ENCODE assay signal across 12 cellular contexts in genomic region chr7:143384741-143385631, GRCh38. TPM values are rescaled to one million over a fixed set of nuclear protein-coding genes. Genes with fewer than 3 reads are reported as not detected.
A peak's percentile ranks its signal among the peaks of the same experiment; 100 is the strongest.
DNase-seq lines count a peak whose midpoint lies in the region; ATAC-seq, FAIRE-seq and TF ChIP-seq lines count a peak whose summit lies in the region.
"Had no signal": no experiment of that assay in that cellular context is flagged by ENCODE, and none has a peak within 500 bp of the region (broad histone marks: within the 10 kb centered on the region; RNA-seq: fewer than 3 reads in every experiment).

No MANE protein-coding gene starts in this region.

- H3K4me2 ChIP-seq in IMR-90 (ENCODE audit: low read depth, low read length), result peak overlapping the region; percentile 93
- H3K4me2 ChIP-seq in K562 (ENCODE audit: insufficient read depth, low read length), result no peak overlapping the region

- H3K79me2 ChIP-seq in K562 (ENCODE audit: control insufficient read depth, insufficient read depth, low read length), result peaks cover 12% of the 10 kb centered on the region

- H3K4ac ChIP-seq in IMR-90 (ENCODE audit: low read depth, low read length), result peak overlapping the region; percentile 28; the same call in 1 of the 2 replicates

- H3K79me1 ChIP-seq in IMR-90 (ENCODE audit: low read depth in 1 of 2, low read length in 2 of 2), result peaks cover 17 to 64% of the 10 kb centered on the region in 2 experiments; a peak in 3 of 4 replicates

- H3K9me3 ChIP-seq in IMR-90 (ENCODE audit: control insufficient read depth, insufficient read depth, low read length), result no peaks in the 10 kb centered on the region
- no peaks in the 10 kb centered on the region for H3K9me3 ChIP-seq in K562 (replicated peaks; ENCODE audit: control insufficient read depth, insufficient read depth, low read depth, low read length)
- H3K9me3 ChIP-seq in kidney (ENCODE audit: control insufficient read depth in 1 of 2, low read length in 2 of 2), result no peaks in the 10 kb centered on the region

- 79 to 100% methylated on average over 1 to 9 of the region's 14 CpGs for WGBS in IMR-90 (ENCODE audit: extremely low coverage in 2 of 2, insufficient read length in 1 of 2), 2 experiments
- WGBS in K562 (ENCODE audit: insufficient coverage, low coverage, missing lambda C conversion rate), result 75% methylated on average over 12 of the region's 14 CpGs

- peak overlapping the region; percentile 97 for H3K9ac ChIP-seq in IMR-90 (ENCODE audit: low read depth, low read length)
- peak overlapping the region in 1 of 2 experiments; percentile 11; a peak in 1 of 4 replicates for H3K9ac ChIP-seq in K562 (ENCODE audit: insufficient read depth in 1 of 2, low read depth in 2 of 2, low read length in 2 of 2)
- H3K9ac ChIP-seq in kidney (ENCODE audit: low read length in 2 of 2), result no peak overlapping the region

- ATAC-seq in IMR-90 (ENCODE audit: low read depth) (no peak), K562 (no peak)
- ATAC-seq: left lobe of liver had no signal

- no peak overlapping the region; the same call in 1 of the 2 replicates for H3K18ac ChIP-seq in IMR-90 (ENCODE audit: low read depth, low read length)

- H3K4me1 ChIP-seq in IMR-90 (ENCODE audit: control insufficient read depth, insufficient read depth, low read length) (peaks cover 43% of the 10 kb centered on the region), K562 (replicated peaks in 1 of 2; ENCODE audit: control insufficient read depth in 2 of 2, insufficient read depth in 2 of 2, low read length in 2 of 2) (peaks cover 16 to 46% of the 10 kb centered on the region in 2 experiments; a peak in 4 of 5 replicates), kidney (ENCODE audit: control insufficient read depth in 1 of 2, insufficient read depth in 1 of 2, low read depth in 1 of 2, low read length in 2 of 2) (peaks cover 12 to 24% of the 10 kb centered on the region in 2 donors)

- H3K27me3 ChIP-seq in IMR-90 (ENCODE audit: control insufficient read depth, insufficient read depth, low read length), result no peaks in the 10 kb centered on the region
- H3K27me3 ChIP-seq in K562 (ENCODE audit: control insufficient read depth in 2 of 2, insufficient read depth in 2 of 2, low read length in 2 of 2), result no peaks in the 10 kb centered on the region
- H3K27me3 ChIP-seq: SJSA1 had no signal

- H3K4me3 ChIP-seq in IMR-90 (ENCODE audit: insufficient read depth, low read depth, low read length) (peak overlapping the region; percentile 68), K562 (no peak overlapping the region), kidney (ENCODE audit: low read length in 2 of 2) (no peak overlapping the region)
- H3K4me3 ChIP-seq: SJSA1 had no signal

- H3K9me1 ChIP-seq in IMR-90 (ENCODE audit: insufficient read depth, low read length) (peaks cover 33% of the 10 kb centered on the region), K562 (ENCODE audit: control insufficient read depth, insufficient read depth, low read length) (peaks cover 18% of the 10 kb centered on the region)

- H4K8ac ChIP-seq in IMR-90 (ENCODE audit: low read depth in 2 of 2, low read length in 2 of 2), result peak overlapping the region in 1 of 2 experiments; percentile 33; a peak in 2 of 4 replicates

- no peak overlapping the region; the same call in 1 of the 2 replicates for H2BK20ac ChIP-seq in IMR-90 (ENCODE audit: low read depth, low read length)

- H4K91ac ChIP-seq in IMR-90 (ENCODE audit: insufficient read depth, low read depth, low read length), result no peak overlapping the region

- BruUV-seq in IMR-90 (replicated peaks; lab: Mats Ljungman, UMichigan), result no TSS peak
- BruUV-seq in K562 (replicated peaks; lab: Mats Ljungman, UMichigan), result no TSS peak

- peak overlapping the region; percentile 97 for H3K23ac ChIP-seq in IMR-90 (ENCODE audit: low read depth, low read length)

- peak overlapping the region; percentile 21; the same call in 1 of the 2 replicates for H2AK5ac ChIP-seq in IMR-90 (ENCODE audit: low read depth, low read length)

- H3K36me3 ChIP-seq in IMR-90 (ENCODE audit: control insufficient read depth, insufficient read depth, low read length) (peaks cover 73% of the 10 kb centered on the region), K562 (ENCODE audit: control insufficient read depth, insufficient read depth, low read length) (peaks cover 66% of the 10 kb centered on the region; the same call in 2 of the 3 replicates), kidney (ENCODE audit: control insufficient read depth in 1 of 2, insufficient read depth in 2 of 2, low read length in 2 of 2) (peaks cover 3 to 10% of the 10 kb centered on the region in 2 donors)

- H2BK5ac ChIP-seq in IMR-90 (ENCODE audit: low read depth, low read length, poor library complexity, severe bottlenecking), result peak overlapping the region; percentile 67

- H3K14ac ChIP-seq in IMR-90 (replicated peaks; ENCODE audit: low read depth, low read length), result peak overlapping the region; percentile 80

- FAIRE-seq in K562 (lab: Jason Lieb, UNC) (peak; percentile 71), kidney (lab: Jason Lieb, UNC) (no peak), frontal cortex (lab: Jason Lieb, UNC) (no peak)

- DNase-seq in IMR-90, result no peak
- no peak for DNase-seq in K562 (ENCODE audit: extremely low read depth in 1 of 4, low spot score in 3 of 4)
- DNase-seq in kidney, result peak; percentile 58
- DNase-seq in frontal cortex (ENCODE audit: low spot score in 2 of 2), result no peak
- DNase-seq in COLO829 (ENCODE audit: low spot score), result no peak
- no peak for DNase-seq in nucleus accumbens (lab: John Stamatoyannopoulos, UW)
- no peak for DNase-seq in DMS153 treated with DMSO at 0.1 percent for 48 hours (lab: John Stamatoyannopoulos, UW; ENCODE audit: unreplicated experiment)
- DNase-seq: activated CD8-positive, alpha-beta memory T cell treated with anti-CD3 and anti-CD28 coated beads, Interleukin-2, amount 50 U/mL, for 48 hours; stimulated activated CD4-positive, alpha-beta T cell treated with anti-CD3 and anti-CD28 coated beads, Interleukin-4, amount 100 ng/mL, for 1 hour had no signal

- no peak for TF ChIP-seq RAD21 in IMR-90 (IDR thresholded peaks at IDR 0.05; ENCODE audit: low read length)
- TF ChIP-seq RAD21 in K562 (CRISPR knock-in tag; conservative IDR thresholded peaks at IDR 0.05 in 1 of 2, IDR thresholded peaks at IDR 0.05 in 1 of 2), result no peak

- no peak overlapping the region for H2BK15ac ChIP-seq in IMR-90 (ENCODE audit: low read depth, low read length)

- intact Hi-C loops in IMR-90 (cut with micrococcal nuclease), result loop anchor here (5.0 kb wide), 2 partner anchors 143 to 823 kb away; no protein-coding TSS in a partner anchor
- intact Hi-C loops in K562 (cut with micrococcal nuclease), result loop anchor here (5.0 kb wide), 1 partner anchor 38 kb away; no protein-coding TSS in a partner anchor
- intact Hi-C loops in kidney (cut with DNase I), result no loop called here

- H4K20me1 ChIP-seq in IMR-90 (ENCODE audit: insufficient read depth, low read length) (peaks cover 82% of the 10 kb centered on the region), K562 (replicated peaks; ENCODE audit: control insufficient read depth, insufficient read depth, low read length) (peaks cover 13% of the 10 kb centered on the region)

- POLR2A ChIA-PET in IMR-90 (lab: Charles Lee; ENCODE audit: unreplicated experiment) (interaction anchor here (1.2 kb wide), 2 partner anchors 9 to 12 kb away, joined by 4 to 5 read pairs; no protein-coding TSS in a partner anchor), K562 (lab: Yijun Ruan, JAX) (interaction anchor here (0.7 to 2.4 kb wide), 8 partner anchors 9 to 181 kb away, joined by 3 to 46 read pairs (median 6); no protein-coding TSS in a partner anchor)

- no peak overlapping the region for H4K5ac ChIP-seq in IMR-90 (ENCODE audit: low read depth, low read length)

- dilution Hi-C loops in IMR-90 (cut with HindIII; ENCODE audit: low sequenced_read_pairs, unreplicated experiment), result no loop called here

- no peak overlapping the region for H3K56ac ChIP-seq in IMR-90 (ENCODE audit: extremely low read depth, insufficient read depth, low read length)

- H2AFZ ChIP-seq in IMR-90 (replicated peaks; ENCODE audit: low read length, poor library complexity) (no peak overlapping the region), K562 (ENCODE audit: low read depth, low read length) (no peak overlapping the region)

- in situ Hi-C loops in IMR-90 (cut with MboI; ENCODE audit: low sequenced_read_pairs) (no loop called here), K562 (cut with MboI) (no loop called here)

- TF ChIP-seq CTCF in IMR-90 (conservative IDR thresholded peaks at IDR 0.05; ENCODE audit: low read depth, low read length) (no peak), K562 (IDR thresholded peaks at IDR 0.05 in 2 of 3, conservative IDR thresholded peaks at IDR 0.05 in 1 of 3; ENCODE audit: insufficient read depth in 2 of 3, low read depth in 1 of 3, low read length in 3 of 3) (no peak), kidney (IDR thresholded peaks at IDR 0.05; ENCODE audit: borderline replicate concordance, extremely low read depth, insufficient read depth) (no peak)

- H3K27ac ChIP-seq in IMR-90 (ENCODE audit: insufficient read depth, low read length) (peak overlapping the region; percentile 52), K562 (ENCODE audit: extremely low read depth, low read depth, low read length) (no peak overlapping the region), kidney (ENCODE audit: low read depth in 2 of 2, low read length in 2 of 2) (peak overlapping the region in 1 of 2 donors; percentile 14), temporal lobe (ENCODE audit: low read depth, low read length) (peak overlapping the region; percentile 47)
- H3K27ac ChIP-seq: SJSA1 had no signal

- TF ChIP-seq POLR2A in IMR-90 (IDR thresholded peaks at IDR 0.05; ENCODE audit: low read depth, low read length) (no peak), K562 (conservative IDR thresholded peaks at IDR 0.05) (peak; percentile 47)

- TF ChIP-seq EP300 in K562 (IDR thresholded peaks at IDR 0.05; ENCODE audit: low read length), result no peak

- H2AK9ac ChIP-seq in IMR-90 (replicated peaks; ENCODE audit: low read depth, low read length, poor library complexity), result peak overlapping the region; percentile 66

- H2BK120ac ChIP-seq in IMR-90 (ENCODE audit: low read depth, low read length), result no peak overlapping the region

- CTCF ChIA-PET in IMR-90 (lab: Yijun Ruan, JAX) (no interaction called here), K562 (lab: Yijun Ruan, JAX; ENCODE audit: low intra/inter-chr PET ratio) (no interaction called here)

RNA-seq across cellular contexts. Expression of gene ZYX, which starts 3.8 kb away (rescaled TPM):
- total RNA-seq in IMR-90 (2012; rRNA removed) (22.6 and 25.0 TPM in 2 replicates), K562 (2014; rRNA removed) (26.9 and 37.8 TPM in 2 replicates), K562 (2014; rRNA removed; fragmentation: Illumina TruSeq; extraction: Trizol) (9.2 and 11.5 TPM in 2 replicates), K562 (2015; rRNA removed; fragmentation: Illumina TruSeq; extraction: Trizol) (15.7 and 17.3 TPM in 2 replicates), K562 (2021) (114 and 130 TPM in 2 replicates), kidney (193 TPM), temporal lobe (10.6 TPM), frontal cortex (4.5 TPM)
- polyA plus RNA-seq in IMR-90 (2012; rRNA removed) (291 and 334 TPM in 2 replicates), K562 (2011; rRNA removed) (9.0 and 18.5 TPM in 2 replicates), K562 (2014; fragmentation: Illumina TruSeq; extraction: Trizol) (81.7 and 116 TPM in 2 replicates), K562 (2014; fragmentation: Nextera tagmentation; extraction: Ambion mirVana) (1 to 10 TPM; 1.8 to 3.1 TPM), K562 (2014; rRNA removed) (30.0 and 35.0 TPM in 2 replicates), kidney (ENCODE audit: insufficient read depth, low read depth, low replicate concordance) (50.1 TPM)
- 247 and 450 TPM in 2 replicates for polyA plus RNA-seq in IMR-90 (2012; cell fraction: cytosol; rRNA removed)
- 390 and 724 TPM in 2 replicates for polyA plus RNA-seq in IMR-90 (2012; cell fraction: nucleus; rRNA removed; ENCODE audit: low replicate concordance)
- total RNA-seq in K562 (2011; cell fraction: chromatin; rRNA removed; ENCODE audit: low replicate concordance), result 38.7 and 99.5 TPM in 2 replicates
- total RNA-seq in K562 (2011; cell fraction: nucleolus; rRNA removed), result 54.7 and 66.9 TPM in 2 replicates
- 41.5 and 64.4 TPM in 2 replicates for total RNA-seq in K562 (2011; cell fraction: nucleoplasm; rRNA removed)
- 15.7 and 26.2 TPM in 2 replicates for polyA plus RNA-seq in K562 (2011; cell fraction: cytosol; rRNA removed)
- 53.7 and 98.4 TPM in 2 replicates for polyA plus RNA-seq in K562 (2011; cell fraction: nucleus; rRNA removed)
- 141 and 252 TPM in 2 replicates for polyA plus RNA-seq in K562 (2012)
- polyA minus RNA-seq in K562 (2011; rRNA and poly(A)+ RNA removed), result 8.3 and 9.5 TPM in 2 replicates
- 57.5 and 83.9 TPM in 2 replicates for polyA minus RNA-seq in K562 (2011; cell fraction: cytosol; rRNA and poly(A)+ RNA removed)
- 35.4 and 38.0 TPM in 2 replicates for polyA minus RNA-seq in K562 (2011; cell fraction: nucleus; rRNA and poly(A)+ RNA removed)

RNA-seq across cellular contexts. Expression of gene FAM131B, which starts 22.5 kb away (rescaled TPM):
- total RNA-seq in IMR-90 (2012; rRNA removed) (2.5 and 3.4 TPM in 2 replicates), K562 (2014; rRNA removed) (not detected in 2 replicates), K562 (2014; rRNA removed; fragmentation: Illumina TruSeq; extraction: Trizol) (not detected in 2 replicates), K562 (2015; rRNA removed; fragmentation: Illumina TruSeq; extraction: Trizol) (not detected in 2 replicates), K562 (2021) (0.04 TPM in 2 replicates), kidney (0.82 TPM), temporal lobe (79.7 TPM), frontal cortex (73.8 TPM)
- polyA plus RNA-seq in IMR-90 (2012; rRNA removed) (3.7 and 4.3 TPM in 2 replicates), K562 (2011; rRNA removed) (0.03 and 0.11 TPM in 2 replicates), K562 (2014; fragmentation: Illumina TruSeq; extraction: Trizol) (not detected in 2 replicates), K562 (2014; fragmentation: Nextera tagmentation; extraction: Ambion mirVana) (not detected), K562 (2014; rRNA removed) (not detected in 2 replicates), kidney (ENCODE audit: insufficient read depth, low read depth, low replicate concordance) (0.19 TPM)
- polyA plus RNA-seq in IMR-90 (2012; cell fraction: cytosol; rRNA removed), result 2.4 and 3.9 TPM in 2 replicates
- 4.2 and 4.6 TPM in 2 replicates for polyA plus RNA-seq in IMR-90 (2012; cell fraction: nucleus; rRNA removed; ENCODE audit: low replicate concordance)
- 0.07 TPM in 1 of 2 replicates, not detected in the other for total RNA-seq in K562 (2011; cell fraction: chromatin; rRNA removed; ENCODE audit: low replicate concordance)
- total RNA-seq in K562 (2011; cell fraction: nucleolus; rRNA removed), result not detected in 2 replicates
- total RNA-seq in K562 (2011; cell fraction: nucleoplasm; rRNA removed), result not detected in 2 replicates
- polyA plus RNA-seq in K562 (2011; cell fraction: cytosol; rRNA removed), result not detected in 2 replicates
- 0.09 TPM in 1 of 2 replicates, not detected in the other for polyA plus RNA-seq in K562 (2011; cell fraction: nucleus; rRNA removed)
- polyA plus RNA-seq in K562 (2012), result 0.03 TPM in 2 replicates
- polyA minus RNA-seq in K562 (2011; rRNA and poly(A)+ RNA removed), result not detected in 2 replicates
- 0.29 TPM in 1 of 2 replicates, not detected in the other for polyA minus RNA-seq in K562 (2011; cell fraction: cytosol; rRNA and poly(A)+ RNA removed)
- polyA minus RNA-seq in K562 (2011; cell fraction: nucleus; rRNA and poly(A)+ RNA removed), result 0.33 TPM in 1 of 2 replicates, not detected in the other

RNA-seq across cellular contexts. Expression of gene EPHA1, which starts 23.7 kb away (rescaled TPM):
- total RNA-seq in IMR-90 (2012; rRNA removed) (not detected in 2 replicates), K562 (2014; rRNA removed) (not detected in 2 replicates), K562 (2014; rRNA removed; fragmentation: Illumina TruSeq; extraction: Trizol) (not detected in 2 replicates), K562 (2015; rRNA removed; fragmentation: Illumina TruSeq; extraction: Trizol) (not detected in 2 replicates), K562 (2021) (0.22 and 0.25 TPM in 2 replicates), kidney (22.3 TPM), temporal lobe (0.49 TPM), frontal cortex (0.41 TPM)
- polyA plus RNA-seq in IMR-90 (2012; rRNA removed) (0.10 TPM in 1 of 2 replicates, not detected in the other), K562 (2011; rRNA removed) (0.07 and 0.32 TPM in 2 replicates), K562 (2014; fragmentation: Illumina TruSeq; extraction: Trizol) (not detected in 2 replicates), K562 (2014; fragmentation: Nextera tagmentation; extraction: Ambion mirVana) (not detected), K562 (2014; rRNA removed) (0.05 and 0.57 TPM in 2 replicates), kidney (ENCODE audit: insufficient read depth, low read depth, low replicate concordance) (6.9 TPM)
- 0.04 TPM in 1 of 2 replicates, not detected in the other for polyA plus RNA-seq in IMR-90 (2012; cell fraction: cytosol; rRNA removed)
- 0.04 and 0.11 TPM in 2 replicates for polyA plus RNA-seq in IMR-90 (2012; cell fraction: nucleus; rRNA removed; ENCODE audit: low replicate concordance)
- total RNA-seq in K562 (2011; cell fraction: chromatin; rRNA removed; ENCODE audit: low replicate concordance), result 0.37 TPM in 1 of 2 replicates, not detected in the other
- 0.26 and 0.67 TPM in 2 replicates for total RNA-seq in K562 (2011; cell fraction: nucleolus; rRNA removed)
- total RNA-seq in K562 (2011; cell fraction: nucleoplasm; rRNA removed), result 0.37 TPM in 1 of 2 replicates, not detected in the other
- 0.03 and 0.39 TPM in 2 replicates for polyA plus RNA-seq in K562 (2011; cell fraction: cytosol; rRNA removed)
- polyA plus RNA-seq in K562 (2011; cell fraction: nucleus; rRNA removed), result 0.25 and 1.1 TPM in 2 replicates
- polyA plus RNA-seq in K562 (2012), result 2.7 and 3.5 TPM in 2 replicates
- 0.14 TPM in 1 of 2 replicates, not detected in the other for polyA minus RNA-seq in K562 (2011; rRNA and poly(A)+ RNA removed)
- polyA minus RNA-seq in K562 (2011; cell fraction: cytosol; rRNA and poly(A)+ RNA removed), result not detected in 2 replicates
- 0.54 TPM in 1 of 2 replicates, not detected in the other for polyA minus RNA-seq in K562 (2011; cell fraction: nucleus; rRNA and poly(A)+ RNA removed)
- total RNA-seq: SJSA1 had no signal

RNA-seq across cellular contexts. Expression of gene TAS2R60, which starts 58.3 kb away (rescaled TPM):
- total RNA-seq in IMR-90 (2012; rRNA removed) (not detected in 2 replicates), K562 (2014; rRNA removed) (not detected in 2 replicates), K562 (2014; rRNA removed; fragmentation: Illumina TruSeq; extraction: Trizol) (not detected in 2 replicates), K562 (2015; rRNA removed; fragmentation: Illumina TruSeq; extraction: Trizol) (not detected in 2 replicates), K562 (2021) (not detected in 2 replicates), kidney (not detected), temporal lobe (0.25 TPM), frontal cortex (not detected)
- polyA plus RNA-seq in IMR-90 (2012; rRNA removed) (not detected in 2 replicates), K562 (2011; rRNA removed) (0.08 TPM in 2 replicates), K562 (2014; fragmentation: Illumina TruSeq; extraction: Trizol) (not detected in 2 replicates), K562 (2014; fragmentation: Nextera tagmentation; extraction: Ambion mirVana) (not detected), K562 (2014; rRNA removed) (0.28 TPM in 1 of 2 replicates, not detected in the other), kidney (ENCODE audit: insufficient read depth, low read depth, low replicate concordance) (not detected)
- not detected in 2 replicates for polyA plus RNA-seq in IMR-90 (2012; cell fraction: cytosol; rRNA removed)
- not detected in 2 replicates for polyA plus RNA-seq in IMR-90 (2012; cell fraction: nucleus; rRNA removed; ENCODE audit: low replicate concordance)
- total RNA-seq in K562 (2011; cell fraction: chromatin; rRNA removed; ENCODE audit: low replicate concordance), result 1.6 and 5.5 TPM in 2 replicates
- 1.0 and 1.1 TPM in 2 replicates for total RNA-seq in K562 (2011; cell fraction: nucleolus; rRNA removed)
- total RNA-seq in K562 (2011; cell fraction: nucleoplasm; rRNA removed), result 0.88 and 3.2 TPM in 2 replicates
- not detected in 2 replicates for polyA plus RNA-seq in K562 (2011; cell fraction: cytosol; rRNA removed)
- 0.33 and 0.53 TPM in 2 replicates for polyA plus RNA-seq in K562 (2011; cell fraction: nucleus; rRNA removed)
- 0.08 and 0.14 TPM in 2 replicates for polyA plus RNA-seq in K562 (2012)
- 0.27 and 0.46 TPM in 2 replicates for polyA minus RNA-seq in K562 (2011; rRNA and poly(A)+ RNA removed)
- not detected in 2 replicates for polyA minus RNA-seq in K562 (2011; cell fraction: cytosol; rRNA and poly(A)+ RNA removed)
- polyA minus RNA-seq in K562 (2011; cell fraction: nucleus; rRNA and poly(A)+ RNA removed), result 0.54 and 0.67 TPM in 2 replicates
- total RNA-seq: SJSA1 had no signal

Comparison
In these comparisons a context has a peak if more than half of its experiments do, and no peak if none do; other contexts are left out.
1. RNA of gene FAM131B, which starts 22.5 kb away (total RNA-seq): 79.7 TPM in temporal lobe (single experiment) and 73.8 TPM in frontal cortex (single experiment); 2.5 to 3.4 TPM in IMR-90, 0.82 TPM in kidney (single experiment) and 0.04 to 0.07 TPM in K562; every median in the first group is over 10 times any median in the second.
2. RNA of gene EPHA1, which starts 23.7 kb away (total RNA-seq): 22.3 TPM in kidney (single experiment); 0.49 TPM in temporal lobe (single experiment), 0.41 TPM in frontal cortex (single experiment), not detected in IMR-90 and 0.22 to 0.67 TPM in K562; every median in the first group is over 10 times any median in the second.